25 cellular contexts compared by ENCODE assay signal in the genomic region with DNA sequence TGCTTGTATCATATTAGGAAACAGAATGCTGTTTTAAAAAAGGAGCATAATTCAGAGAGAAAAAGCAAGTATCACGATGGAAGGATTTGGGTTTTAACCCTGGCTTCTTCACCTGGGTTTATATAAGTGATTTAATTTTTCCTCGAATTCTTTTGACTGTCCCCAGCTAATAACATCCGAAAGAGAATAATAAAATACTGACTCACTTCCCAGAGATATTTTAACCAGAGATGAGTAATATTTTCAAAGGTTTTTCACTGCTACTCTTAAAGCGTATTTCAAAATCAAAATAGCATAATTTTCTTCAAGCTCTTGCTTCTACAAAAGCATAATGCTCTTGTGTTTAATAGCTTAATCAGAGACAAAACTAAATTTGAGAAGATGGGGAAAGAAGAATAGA.
DNase-seq lines count a peak whose midpoint lies in the region; ATAC-seq and TF ChIP-seq lines count a peak whose summit lies in the region.
"Had no signal": no experiment of that assay in that cellular context is flagged by ENCODE, and none has a peak within 500 bp of the region (broad histone marks: within the 10 kb centered on the region; RNA-seq: fewer than 3 reads in every experiment).

No MANE protein-coding gene starts in this region.

- TF ChIP-seq CTCF in SK-N-SH (IDR thresholded peaks at IDR 0.05) (no peak), RWPE2 (IDR thresholded peaks at IDR 0.05; ENCODE audit: poor library complexity, severe bottlenecking) (no peak), fibroblast of lung (conservative IDR thresholded peaks at IDR 0.05 in 1 of 2, IDR thresholded peaks at IDR 0.05 in 1 of 2; ENCODE audit: low read depth in 1 of 2, low read length in 2 of 2) (no peak)

- DNase-seq in SK-N-SH: no peak
- no peak for DNase-seq in RWPE2 (ENCODE audit: low spot score)
- DNase-seq in fibroblast of lung (ENCODE audit: low read depth in 2 of 2): peak; percentile 5 to 12
- DNase-seq in stimulated activated naive CD8-positive, alpha-beta T cell treated with anti-CD3 and anti-CD28 coated beads, Interleukin-15, Interleukin-2, amounts not matched to agents 100 U/mL and 50 U/mL, for 24 hours: no peak
- DNase-seq: activated CD4-positive, alpha-beta T cell treated with anti-CD3 and anti-CD28 coated beads, Interleukin-2, amount 50 U/mL, for 48 hours; amygdala; CD4-positive, alpha-beta T cell; H9; head of caudate nucleus; NCI-H1105; NCI-H2029 treated with DMSO at 0.1 percent for 48 hours; NCI-H526; SJCRH30; stimulated activated CD4-positive, alpha-beta T cell treated with anti-CD3 and anti-CD28 coated beads, Interleukin-4, amount 100 ng/mL, for 4 hours; T-helper 1 cell had no signal

- H2AFZ ChIP-seq in SK-N-SH (ENCODE audit: low read depth): no peak overlapping the region
- no peak overlapping the region for H2AFZ ChIP-seq in fibroblast of lung (ENCODE audit: low read length)

- no peak for TF ChIP-seq RAD21 in SK-N-SH (IDR thresholded peaks at IDR 0.05; ENCODE audit: low read length)

- H3K9me3 ChIP-seq in SK-N-SH: 0 out of 2 replicates have a peak, but pooled peaks cover 7% of the 10 kb centered on the region
- H3K9me3 ChIP-seq in RWPE2 (ENCODE audit: severe bottlenecking): no peaks in the 10 kb centered on the region
- no peaks in the 10 kb centered on the region for H3K9me3 ChIP-seq in fibroblast of lung (ENCODE audit: control insufficient read depth, insufficient read depth, low read depth, low read length)

- H3K27me3 ChIP-seq in SK-N-SH (ENCODE audit: insufficient read depth): no peaks in the 10 kb centered on the region
- no peaks in the 10 kb centered on the region for H3K27me3 ChIP-seq in RWPE2 (ENCODE audit: insufficient read depth, poor library complexity, severe bottlenecking)
- H3K27me3 ChIP-seq in fibroblast of lung (ENCODE audit: control insufficient read depth, insufficient read depth, low read length): no peaks in the 10 kb centered on the region
- H3K27me3 ChIP-seq: cardiac muscle cell, SJCRH30 had no signal

- no peak for TF ChIP-seq EP300 in SK-N-SH (IDR thresholded peaks at IDR 0.05; ENCODE audit: borderline replicate concordance in 1 of 2, low read depth in 1 of 2, low read length in 1 of 2)

- 5% methylated on average over 4 of the region's 4 CpGs for WGBS in SK-N-SH (ENCODE audit: low lambda C conversion rate)

- CTCF ChIA-PET in SK-N-SH (lab: Yijun Ruan, JAX): no interaction called here

- ATAC-seq in SK-N-SH treated with all-trans-retinoic acid at 6 μM for 48 hours: no peak
- ATAC-seq in RWPE2 (ENCODE audit: low read depth): peak; percentile 91
- ATAC-seq in GM21723 (IDR thresholded peaks at IDR 0.05; ENCODE audit: unreplicated experiment): no peak
- ATAC-seq in stimulated activated naive CD8-positive, alpha-beta T cell treated with anti-CD3 and anti-CD28 coated beads, Interleukin-15, Interleukin-2, amounts not matched to agents 100 U/mL and 50 U/mL, for 24 hours: no peak
- ATAC-seq in GM21381 (IDR thresholded peaks at IDR 0.05; ENCODE audit: unreplicated experiment): no peak
- ATAC-seq in GM18870 (IDR thresholded peaks at IDR 0.05; ENCODE audit: unreplicated experiment): no peak
- ATAC-seq: Panc1; sciatic nerve; stimulated activated memory B cell treated with anti-CD40 and anti-IgM and Interleukin-4, amounts not matched to agents 10 μg/mL and 1 μg/mL and 100 μg/mL, for 72 hours had no signal

- H3K4me1 ChIP-seq in SK-N-SH (ENCODE audit: control insufficient read depth in 1 of 2, insufficient read depth in 2 of 2, low read depth in 1 of 2, low read length in 1 of 2) (no peaks in the 10 kb centered on the region), RWPE2 (ENCODE audit: insufficient read depth, poor library complexity, severe bottlenecking) (peaks cover 11% of the 10 kb centered on the region), fibroblast of lung (ENCODE audit: control insufficient read depth, extremely low read depth, insufficient read depth, low read length) (no peaks in the 10 kb centered on the region)
- H3K4me1 ChIP-seq: SJCRH30 had no signal

- H3K4me2 ChIP-seq in SK-N-SH: 0 out of 2 replicates have a peak overlapping the region, but pooled peaks have one; percentile 20
- no peak overlapping the region for H3K4me2 ChIP-seq in fibroblast of lung (ENCODE audit: extremely low read depth, insufficient read depth, low read length)

- H3K79me2 ChIP-seq in SK-N-SH (ENCODE audit: insufficient read depth) (no peaks in the 10 kb centered on the region), fibroblast of lung (ENCODE audit: control insufficient read depth, insufficient read depth, low read length) (no peaks in the 10 kb centered on the region)

- no peak overlapping the region for H3K9ac ChIP-seq in SK-N-SH
- H3K9ac ChIP-seq in fibroblast of lung (ENCODE audit: insufficient read depth, low read length): no peak overlapping the region

- H4K20me1 ChIP-seq in SK-N-SH (ENCODE audit: insufficient read depth) (no peaks in the 10 kb centered on the region), fibroblast of lung (ENCODE audit: control insufficient read depth, extremely low read depth, insufficient read depth, low read length) (no peaks in the 10 kb centered on the region)

- H3K27ac ChIP-seq in SK-N-SH (ENCODE audit: low read depth in 2 of 2, low read length in 1 of 2): no peak overlapping the region
- peak overlapping the region; percentile 31 for H3K27ac ChIP-seq in RWPE2 (ENCODE audit: poor library complexity, severe bottlenecking)
- H3K27ac ChIP-seq in fibroblast of lung (ENCODE audit: insufficient read depth, low read length): no peak overlapping the region
- H3K27ac ChIP-seq: 22Rv1, cardiac muscle cell, SJCRH30 had no signal

- H3K4me3 ChIP-seq in SK-N-SH (ENCODE audit: low read depth in 2 of 2, low read length in 1 of 2): no peak overlapping the region
- H3K4me3 ChIP-seq in RWPE2 (ENCODE audit: severe bottlenecking): no peak overlapping the region
- H3K4me3 ChIP-seq in fibroblast of lung (replicated peaks in 1 of 4; ENCODE audit: control extremely low read depth in 1 of 4, insufficient read depth in 1 of 4, low read depth in 3 of 4, low read length in 4 of 4): no peak overlapping the region
- H3K4me3 ChIP-seq: cardiac muscle cell, lung, SJCRH30 had no signal

- no peaks in the 10 kb centered on the region for H3F3A ChIP-seq in SK-N-SH (replicated peaks; ENCODE audit: insufficient read depth)

- 0 out of 2 replicates have a peak, but pooled peaks cover 3% of the 10 kb centered on the region for H3K9me2 ChIP-seq in SK-N-SH

- POLR2A ChIA-PET in SK-N-SH (lab: Yijun Ruan, JAX): no interaction called here

- H3K36me3 ChIP-seq in SK-N-SH (replicated peaks in 1 of 2; ENCODE audit: control insufficient read depth in 1 of 2, insufficient read depth in 2 of 2, low read length in 1 of 2) (no peaks in the 10 kb centered on the region), RWPE2 (ENCODE audit: low read depth) (no peaks in the 10 kb centered on the region), fibroblast of lung (ENCODE audit: control insufficient read depth, insufficient read depth, low read length) (no peaks in the 10 kb centered on the region)
- H3K36me3 ChIP-seq: cardiac muscle cell, SJCRH30 had no signal

TF ChIP-seq in SK-N-SH, 30 proteins besides CTCF, POLR2A, EP300 and RAD21 (continues in another document):
- no peak for TF ChIP-seq GABPA (IDR thresholded peaks at IDR 0.05; ENCODE audit: low read depth)
- TF ChIP-seq, protein P1, sequence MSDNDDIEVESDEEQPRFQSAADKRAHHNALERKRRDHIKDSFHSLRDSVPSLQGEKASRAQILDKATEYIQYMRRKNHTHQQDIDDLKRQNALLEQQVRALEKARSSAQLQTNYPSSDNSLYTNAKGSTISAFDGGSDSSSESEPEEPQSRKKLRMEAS (IDR thresholded peaks at IDR 0.05; ENCODE audit: low read depth): no peak
- TF ChIP-seq NRF1 (IDR thresholded peaks at IDR 0.05; ENCODE audit: low read depth, low read length): no peak
- no peak for TF ChIP-seq SIN3A (IDR thresholded peaks at IDR 0.05; ENCODE audit: borderline replicate concordance, low read depth, low read length)

TF ChIP-seq in SK-N-SH treated with all-trans-retinoic acid at 6 μM for 48 hours, 23 proteins besides CTCF, POLR2A, EP300 and RAD21 (continues in another document):
- TF ChIP-seq ARNTL (CRISPR knock-in tag; IDR thresholded peaks at IDR 0.05; ENCODE audit: borderline replicate concordance, low read depth) (no peak), ZNF8 (CRISPR knock-in tag; IDR thresholded peaks at IDR 0.05) (no peak), TCF4 (CRISPR knock-in tag; IDR thresholded peaks at IDR 0.05; ENCODE audit: borderline replicate concordance) (no peak), ZC3H10 (CRISPR knock-in tag; IDR thresholded peaks at IDR 0.05) (no peak), ZFP3 (CRISPR knock-in tag; IDR thresholded peaks at IDR 0.05) (no peak)
- TF ChIP-seq, protein P2, sequence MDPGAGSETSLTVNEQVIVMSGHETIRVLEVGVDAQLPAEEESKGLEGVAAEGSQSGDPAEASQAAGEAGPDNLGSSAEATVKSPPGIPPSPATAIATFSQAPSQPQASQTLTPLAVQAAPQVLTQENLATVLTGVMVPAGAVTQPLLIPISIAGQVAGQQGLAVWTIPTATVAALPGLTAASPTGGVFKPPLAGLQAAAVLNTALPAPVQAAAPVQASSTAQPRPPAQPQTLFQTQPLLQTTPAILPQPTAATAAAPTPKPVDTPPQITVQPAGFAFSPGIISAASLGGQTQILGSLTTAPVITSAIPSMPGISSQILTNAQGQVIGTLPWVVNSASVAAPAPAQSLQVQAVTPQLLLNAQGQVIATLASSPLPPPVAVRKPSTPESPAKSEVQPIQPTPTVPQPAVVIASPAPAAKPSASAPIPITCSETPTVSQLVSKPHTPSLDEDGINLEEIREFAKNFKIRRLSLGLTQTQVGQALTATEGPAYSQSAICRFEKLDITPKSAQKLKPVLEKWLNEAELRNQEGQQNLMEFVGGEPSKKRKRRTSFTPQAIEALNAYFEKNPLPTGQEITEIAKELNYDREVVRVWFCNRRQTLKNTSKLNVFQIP (CRISPR knock-in tag; IDR thresholded peaks at IDR 0.05; ENCODE audit: borderline replicate concordance, low read depth): no peak

Comparison
In these comparisons a context has a peak if more than half of its experiments do, and no peak if none do; other contexts are left out.
1. DNase-seq: peak in fibroblast of lung (2 of 2); none in SK-N-SH (single experiment), RWPE2 (single experiment) and stimulated activated naive CD8-positive, alpha-beta T cell treated with anti-CD3 and anti-CD28 coated beads, Interleukin-15, Interleukin-2, amounts not matched to agents 100 U/mL and 50 U/mL, for 24 hours (single experiment).